In the genomic region with DNA sequence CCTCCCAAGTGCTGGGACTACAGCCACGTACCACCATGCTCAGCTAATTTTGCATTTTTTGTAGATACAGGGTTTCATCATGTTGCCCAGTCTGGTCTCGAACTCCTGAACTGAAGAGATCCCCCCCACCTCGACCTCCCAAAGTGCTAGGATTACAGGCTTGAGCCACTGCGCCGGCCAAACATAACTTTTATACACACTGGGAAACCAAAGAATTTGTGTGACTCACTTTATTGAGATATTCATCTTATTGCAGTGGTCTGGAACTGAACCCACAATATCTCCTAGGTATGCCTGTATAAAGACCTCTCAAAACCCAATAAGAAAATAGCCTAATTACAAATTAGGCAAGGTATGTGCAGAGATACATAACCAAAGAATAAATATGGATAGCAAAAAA, we compare ENCODE assay signal across 17 cellular contexts.
DNase-seq lines count a peak whose midpoint lies in the region; ATAC-seq, FAIRE-seq and TF ChIP-seq lines count a peak whose summit lies in the region.
"Had no signal": no experiment of that assay in that cellular context is flagged by ENCODE, and none has a peak within 500 bp of the region (broad histone marks: within the 10 kb centered on the region; RNA-seq: fewer than 3 reads in every experiment).

No MANE protein-coding gene starts in this region.

- no peak overlapping the region for H3K27ac Mint-ChIP-seq in astrocyte (ENCODE audit: unreplicated experiment)
- H3K27ac Mint-ChIP-seq in activated naive CD8-positive, alpha-beta T cell treated with anti-CD3 and anti-CD28 coated beads, Interleukin-2, amount 50 U/mL, for 24 hours: no peak overlapping the region

- peak; percentile 2 for DNase-seq in GM23248
- DNase-seq in astrocyte (ENCODE audit: low read depth): peak; percentile 56
- peak; percentile 25 for DNase-seq in fibroblast of mammary gland (ENCODE audit: low read depth)
- peak; percentile 1 for DNase-seq in renal cortical epithelial cell (ENCODE audit: low read depth)
- no peak for DNase-seq in activated naive CD8-positive, alpha-beta T cell treated with anti-CD3 and anti-CD28 coated beads, Interleukin-2, amount 50 U/mL, for 24 hours
- DNase-seq in NCI-H146 treated with DMSO at 0.1 percent for 48 hours (lab: John Stamatoyannopoulos, UW; ENCODE audit: unreplicated experiment): no peak
- DNase-seq in iPS-NIHi7 (ENCODE audit: extremely low spot score): no peak
- DNase-seq: C1 segment of cervical spinal cord, DMS79, HCEC 1CT, Kasumi-1, MM.1S, NCI-H1092 treated with DMSO at 0.1 percent for 48 hours, NCI-H1694, Peyer's patch had no signal

- H3K27me3 ChIP-seq in GM23248 (replicated peaks; ENCODE audit: insufficient read depth): no peaks in the 10 kb centered on the region
- H3K27me3 ChIP-seq in astrocyte (ENCODE audit: insufficient read depth, low read length): no peaks in the 10 kb centered on the region
- H3K27me3 ChIP-seq: Peyer's patch had no signal

- H2AFZ ChIP-seq in GM23248 (no peak overlapping the region), astrocyte (ENCODE audit: low read depth, low read length) (no peak overlapping the region)

- H4K20me1 ChIP-seq in GM23248 (ENCODE audit: insufficient read depth) (no peaks in the 10 kb centered on the region), astrocyte (ENCODE audit: insufficient read depth, low read length) (no peaks in the 10 kb centered on the region)

- no peaks in the 10 kb centered on the region for H3K4me1 Mint-ChIP-seq in astrocyte (ENCODE audit: low read depth, unreplicated experiment)
- no peaks in the 10 kb centered on the region for H3K4me1 Mint-ChIP-seq in activated naive CD8-positive, alpha-beta T cell treated with anti-CD3 and anti-CD28 coated beads, Interleukin-2, amount 50 U/mL, for 24 hours

- H3K9me3 Mint-ChIP-seq in astrocyte (ENCODE audit: unreplicated experiment): no peaks in the 10 kb centered on the region
- no peaks in the 10 kb centered on the region for H3K9me3 Mint-ChIP-seq in activated naive CD8-positive, alpha-beta T cell treated with anti-CD3 and anti-CD28 coated beads, Interleukin-2, amount 50 U/mL, for 24 hours

- TF ChIP-seq CTCF in astrocyte (IDR thresholded peaks at IDR 0.05; ENCODE audit: insufficient read depth, low read depth, low read length) (no peak), fibroblast of mammary gland (conservative IDR thresholded peaks at IDR 0.05; ENCODE audit: control insufficient read depth, insufficient read depth, low read depth, low read length) (no peak)

- H3K79me2 ChIP-seq in GM23248 (ENCODE audit: insufficient read depth): no peaks in the 10 kb centered on the region
- H3K79me2 ChIP-seq in astrocyte (ENCODE audit: insufficient read depth, low read length): no peaks in the 10 kb centered on the region

- H3K4me1 ChIP-seq in GM23248 (ENCODE audit: insufficient read depth) (no peaks in the 10 kb centered on the region), astrocyte (ENCODE audit: insufficient read depth, low read length) (no peaks in the 10 kb centered on the region)
- H3K4me1 ChIP-seq: Peyer's patch had no signal

- no peak for ATAC-seq in activated naive CD8-positive, alpha-beta T cell treated with anti-CD3 and anti-CD28 coated beads, Interleukin-2, amount 50 U/mL, for 24 hours
- ATAC-seq: Right ventricle myocardium inferior had no signal

- H3K36me3 ChIP-seq in GM23248 (ENCODE audit: low read depth): no peaks in the 10 kb centered on the region
- no peaks in the 10 kb centered on the region for H3K36me3 ChIP-seq in astrocyte (ENCODE audit: insufficient read depth, low read length)
- H3K36me3 ChIP-seq: Peyer's patch had no signal

- H3K36me3 Mint-ChIP-seq in astrocyte (ENCODE audit: low read depth, unreplicated experiment): no peaks in the 10 kb centered on the region
- no peaks in the 10 kb centered on the region for H3K36me3 Mint-ChIP-seq in activated naive CD8-positive, alpha-beta T cell treated with anti-CD3 and anti-CD28 coated beads, Interleukin-2, amount 50 U/mL, for 24 hours (ENCODE audit: low read depth)

- H3K9ac ChIP-seq in GM23248 (no peak overlapping the region), astrocyte (ENCODE audit: low read length) (no peak overlapping the region)

- in situ Hi-C loops in GM23248 (cut with MboI): no loop called here

- H3K4me3 Mint-ChIP-seq in astrocyte (ENCODE audit: unreplicated experiment): no peak overlapping the region
- no peak overlapping the region for H3K4me3 Mint-ChIP-seq in activated naive CD8-positive, alpha-beta T cell treated with anti-CD3 and anti-CD28 coated beads, Interleukin-2, amount 50 U/mL, for 24 hours

- no peak overlapping the region for H3K4me2 ChIP-seq in GM23248 (ENCODE audit: unreplicated experiment)
- no peak overlapping the region for H3K4me2 ChIP-seq in astrocyte (ENCODE audit: low read length)

- no peak for FAIRE-seq in astrocyte (lab: Jason Lieb, UNC)
- FAIRE-seq: D721Med had no signal

- H3K27ac ChIP-seq in GM23248: no peak overlapping the region
- no peak overlapping the region for H3K27ac ChIP-seq in astrocyte (ENCODE audit: low read depth, low read length)
- H3K27ac ChIP-seq: Peyer's patch had no signal

- 54 to 62% methylated on average over 5 of the region's 5 CpGs for WGBS in GM23248 (ENCODE audit: low coverage in 1 of 2, low lambda C conversion rate in 2 of 2, missing lambda C conversion rate in 2 of 2), 2 experiments

- no peak overlapping the region for H3K4me3 ChIP-seq in GM23248
- H3K4me3 ChIP-seq in astrocyte (ENCODE audit: insufficient read depth, low read depth, low read length): no peak overlapping the region
- H3K4me3 ChIP-seq in fibroblast of mammary gland (ENCODE audit: control insufficient read depth, low read depth, low read length): no peak overlapping the region
- H3K4me3 ChIP-seq: Peyer's patch had no signal

- no peaks in the 10 kb centered on the region for H3K27me3 Mint-ChIP-seq in astrocyte (ENCODE audit: low read depth, unreplicated experiment)
- no peaks in the 10 kb centered on the region for H3K27me3 Mint-ChIP-seq in activated naive CD8-positive, alpha-beta T cell treated with anti-CD3 and anti-CD28 coated beads, Interleukin-2, amount 50 U/mL, for 24 hours

- no peaks in the 10 kb centered on the region for H3F3A ChIP-seq in GM23248 (ENCODE audit: insufficient read depth)

- no peaks in the 10 kb centered on the region for H3K9me2 ChIP-seq in GM23248 (ENCODE audit: insufficient read depth)

- H3K9me3 ChIP-seq in GM23248 (ENCODE audit: low read depth): no peaks in the 10 kb centered on the region
- no peaks in the 10 kb centered on the region for H3K9me3 ChIP-seq in astrocyte (ENCODE audit: insufficient read depth, low read depth, low read length)
- H3K9me3 ChIP-seq: Peyer's patch had no signal

Comparison
In these comparisons a context has a peak if more than half of its experiments do, and no peak if none do; other contexts are left out.
1. DNase-seq: peak in GM23248 (single experiment), astrocyte (single experiment), fibroblast of mammary gland (single experiment) and renal cortical epithelial cell (single experiment); none in activated naive CD8-positive, alpha-beta T cell treated with anti-CD3 and anti-CD28 coated beads, Interleukin-2, amount 50 U/mL, for 24 hours (single experiment), NCI-H146 treated with DMSO at 0.1 percent for 48 hours (single experiment) and iPS-NIHi7 (single experiment).